8 cellular contexts compared by ENCODE assay signal in the genomic region with DNA sequence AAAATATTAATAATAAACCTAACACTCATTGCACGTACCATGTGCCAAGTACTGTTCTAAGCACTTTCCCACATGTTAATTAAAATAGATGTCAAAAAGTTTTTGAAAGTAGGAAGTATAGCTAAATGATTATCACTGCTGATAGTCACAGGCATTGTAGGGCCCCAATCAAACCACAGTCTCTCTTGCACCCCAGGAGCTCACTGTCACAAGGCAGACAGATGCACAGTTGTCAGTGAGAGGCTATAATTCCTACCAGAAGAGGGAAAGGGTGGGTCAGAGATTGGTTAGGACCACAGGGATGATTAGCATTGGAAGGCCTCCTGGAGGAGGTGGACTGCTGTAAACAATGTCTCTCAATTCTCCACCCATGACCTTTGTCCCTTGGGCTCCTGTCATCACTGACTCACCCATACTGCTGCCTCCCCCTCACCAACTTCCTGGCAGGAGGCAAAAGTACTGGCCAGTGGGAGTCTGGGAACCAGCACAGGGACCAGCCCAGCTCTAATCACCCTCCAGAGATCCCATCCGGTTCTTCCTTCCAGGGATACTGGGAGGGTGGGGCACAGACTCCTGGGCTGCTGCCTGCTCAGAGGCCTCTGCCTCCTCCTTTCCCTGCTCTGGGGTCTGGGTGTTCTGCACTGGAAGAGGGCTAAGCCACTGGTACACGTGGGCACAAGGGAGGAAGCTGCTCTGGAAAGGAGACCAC. TPM values are rescaled to one million over a fixed set of nuclear protein-coding genes. Genes with fewer than 3 reads are reported as not detected.
DNase-seq lines count a peak whose midpoint lies in the region; ATAC-seq and TF ChIP-seq lines count a peak whose summit lies in the region.

No MANE protein-coding gene starts in this region.

- BruUV-seq in Panc1 (replicated peaks; lab: Mats Ljungman, UMichigan), result no TSS peak

- WGBS in lung, 2 donors, result 35 to 55% methylated on average over 3 of the region's 3 CpGs
- 10 to 11% methylated on average over 1 to 3 of the region's 3 CpGs for WGBS in transverse colon (ENCODE audit: low coverage in 1 of 2), 2 donors

- H3K4me3 ChIP-seq in Panc1 (ENCODE audit: low read depth in 2 of 2, low read length in 2 of 2), result peak overlapping the region; percentile 67 to 74
- peak overlapping the region; percentile 81 for H3K4me3 ChIP-seq in coronary artery
- H3K4me3 ChIP-seq in lung, result no peak overlapping the region
- peak overlapping the region in 2 of 4 donors; percentile 10 to 79 for H3K4me3 ChIP-seq in transverse colon

- peaks cover 53% of the 10 kb centered on the region for H3K4me1 Mint-ChIP-seq in activated T-cell treated with anti-CD3 and anti-CD28 coated beads, Interleukin-2, amount 50 U/mL, for 4 hours (ENCODE audit: low read depth)

- in situ Hi-C loops in Panc1 (cut with HindIII; ENCODE audit: low pct_unique_long_range_greater_than_20kb, low sequenced_read_pairs) (no loop called here), transverse colon (cut with MboI; ENCODE audit: low pct_ligation_motif_present in 1 of 4, low pct_unique_long_range_greater_than_20kb in 1 of 4, low sequenced_read_pairs in 3 of 4) (no loop called here)

- POLR2A ChIA-PET in Panc1 (lab: Charles Lee), result interaction anchor here (0.6 to 2.3 kb wide), 3 partner anchors 15 to 213 kb away, joined by 3 to 32 read pairs (median 5); no protein-coding TSS in a partner anchor

- H3K4me3 Mint-ChIP-seq in activated T-cell treated with anti-CD3 and anti-CD28 coated beads, Interleukin-2, amount 50 U/mL, for 4 hours, result peak overlapping the region; percentile 96

- DNase-seq in activated T-cell treated with anti-CD3 and anti-CD28 coated beads, Interleukin-2, amount 50 U/mL, for 4 hours, result no peak
- no peak for DNase-seq in activated T-cell treated with anti-CD3 and anti-CD28 coated beads, Interleukin-2, amount 50 U/mL, for 1 hour
- DNase-seq in Panc1 (ENCODE audit: low read depth, low spot score), result peak; percentile 98
- DNase-seq in coronary artery (ENCODE audit: low spot score), result peak; percentile 97
- DNase-seq in lung (ENCODE audit: low spot score), result peak; percentile 68
- peak; percentile 90 for DNase-seq in transverse colon
- no peak for DNase-seq in DMS114 treated with DMSO at 0.1 percent for 48 hours (lab: John Stamatoyannopoulos, UW; ENCODE audit: unreplicated experiment)

- CTCF ChIA-PET in Panc1 (lab: Charles Lee), result interaction anchor here (0.5 to 7.9 kb wide), 4 partner anchors 17 to 219 kb away, joined by 3 to 207 read pairs (median 4); no protein-coding TSS in a partner anchor

- TF ChIP-seq EP300 in transverse colon (IDR thresholded peaks at IDR 0.05; ENCODE audit: low read depth), result peak; percentile 46

- TF ChIP-seq POLR2A in transverse colon (IDR thresholded peaks at IDR 0.05), result peak; percentile 83

- H3K9me3 Mint-ChIP-seq in activated T-cell treated with anti-CD3 and anti-CD28 coated beads, Interleukin-2, amount 50 U/mL, for 4 hours, result no peaks in the 10 kb centered on the region

- H3K9me3 ChIP-seq in Panc1 (ENCODE audit: control insufficient read depth, insufficient read depth, low read depth, low read length) (no peaks in the 10 kb centered on the region), lung (ENCODE audit: control insufficient read depth in 2 of 2, insufficient read depth in 1 of 2, low read length in 1 of 2) (no peaks in the 10 kb centered on the region), transverse colon (no peaks in the 10 kb centered on the region)

- TF ChIP-seq CTCF in Panc1 (IDR thresholded peaks at IDR 0.05) (no peak), coronary artery (IDR thresholded peaks at IDR 0.05) (no peak), lung (IDR thresholded peaks at IDR 0.05; ENCODE audit: control extremely low read depth, extremely low read depth) (no peak), transverse colon (IDR thresholded peaks at IDR 0.05) (peak in 2 of 5 experiments; percentile 28 to 45)

- H3K36me3 Mint-ChIP-seq in activated T-cell treated with anti-CD3 and anti-CD28 coated beads, Interleukin-2, amount 50 U/mL, for 4 hours (ENCODE audit: insufficient read depth), result no peaks in the 10 kb centered on the region

- H3K27me3 ChIP-seq in Panc1 (ENCODE audit: control insufficient read depth, insufficient read depth, low read length), result no peaks in the 10 kb centered on the region
- no peaks in the 10 kb centered on the region for H3K27me3 ChIP-seq in lung (ENCODE audit: control insufficient read depth, insufficient read depth)
- no peaks in the 10 kb centered on the region for H3K27me3 ChIP-seq in transverse colon

- peaks cover 63% of the 10 kb centered on the region for H3K4me1 ChIP-seq in Panc1 (ENCODE audit: control insufficient read depth, insufficient read depth, low read length)
- H3K4me1 ChIP-seq in lung (ENCODE audit: control insufficient read depth in 2 of 2, insufficient read depth in 2 of 2, low read length in 2 of 2), result peaks cover 0 to 12% of the 10 kb centered on the region in 2 donors
- peaks cover 53 to 69% (median 62%) of the 10 kb centered on the region in 4 donors for H3K4me1 ChIP-seq in transverse colon

- H3K27ac ChIP-seq in Panc1 (ENCODE audit: low read length) (peak overlapping the region; percentile 94), coronary artery (peak overlapping the region; percentile 95 to 96), lung (ENCODE audit: low read depth in 1 of 2, low read length in 1 of 2) (peak overlapping the region; percentile 94 to 97), transverse colon (peak overlapping the region; percentile 96 to 100 (median 99))

- no peak for ATAC-seq in activated T-cell treated with anti-CD3 and anti-CD28 coated beads, Interleukin-2, amount 50 U/mL, for 4 hours
- ATAC-seq in Panc1 (peak; percentile 65), lung (ENCODE audit: insufficient read depth, low FRiP score) (peak; percentile 27), HG03342 (IDR thresholded peaks at IDR 0.05; ENCODE audit: unreplicated experiment) (no peak)

- H3K27me3 Mint-ChIP-seq in activated T-cell treated with anti-CD3 and anti-CD28 coated beads, Interleukin-2, amount 50 U/mL, for 4 hours (ENCODE audit: low read depth), result no peaks in the 10 kb centered on the region

- H3K36me3 ChIP-seq in Panc1 (ENCODE audit: control insufficient read depth, insufficient read depth, low read length) (no peaks in the 10 kb centered on the region), lung (ENCODE audit: control insufficient read depth in 2 of 2, insufficient read depth in 2 of 2, low read length in 2 of 2) (no peaks in the 10 kb centered on the region), transverse colon (no peaks in the 10 kb centered on the region)

- intact Hi-C loops in Panc1 (cut with micrococcal nuclease; ENCODE audit: unreplicated experiment) (no loop called here), transverse colon (cut with DNase I; ENCODE audit: low total_unique reads) (no loop called here)

RNA-seq across cellular contexts. Expression of a gene that starts 1.1 kb away (rescaled TPM):
- total RNA-seq in activated T-cell treated with anti-CD3 and anti-CD28 coated beads, Interleukin-2, amount 50 U/mL, for 4 hours, result 10 to 100 TPM; 16.4 to 23.8 (median 22.0) TPM
- total RNA-seq in Panc1 (2021; ENCODE audit: unreplicated experiment) (78.7 TPM), lung (10 to 100 TPM; 27.4 to 99.6 TPM), transverse colon (100 to 1,000 TPM; 261 to 372 (median 319) TPM)
- polyA plus RNA-seq in Panc1 (2012; ENCODE audit: insufficient read length), result 119 TPM
- 100 to 1,000 TPM; 103 to 183 TPM for polyA plus RNA-seq in lung

RNA-seq across cellular contexts. Expression of a gene that starts 18.9 kb away (rescaled TPM):
- 1 to 10 TPM in 2 of 3 donors, under 1 TPM in 1; 0.56 to 1.5 (median 1.4) TPM for total RNA-seq in activated T-cell treated with anti-CD3 and anti-CD28 coated beads, Interleukin-2, amount 50 U/mL, for 4 hours
- 9.3 TPM for total RNA-seq in Panc1 (2021; ENCODE audit: unreplicated experiment)
- polyA plus RNA-seq in Panc1 (2012; ENCODE audit: insufficient read length), result 9.0 TPM
- total RNA-seq in lung, result 1 to 10 TPM; 3.5 to 9.8 TPM
- 1 to 10 TPM; 7.6 to 10.0 TPM for polyA plus RNA-seq in lung
- 10 to 100 TPM in 1 of 4 donors, 1 to 10 TPM in 3; 1.8 to 46.4 (median 5.8) TPM for total RNA-seq in transverse colon

RNA-seq across cellular contexts. Expression of a gene that starts 37.3 kb away (rescaled TPM):
- 10 to 100 TPM; 36.2 to 40.0 (median 36.2) TPM for total RNA-seq in activated T-cell treated with anti-CD3 and anti-CD28 coated beads, Interleukin-2, amount 50 U/mL, for 4 hours
- total RNA-seq in Panc1 (2021; ENCODE audit: unreplicated experiment) (33.1 TPM), lung (10 to 100 TPM; 19.7 to 35.9 TPM), transverse colon (100 to 1,000 TPM in 2 of 4 donors, 10 to 100 TPM in 2; 37.8 to 470 (median 95.3) TPM)
- 24.4 TPM for polyA plus RNA-seq in Panc1 (2012; ENCODE audit: insufficient read length)
- polyA plus RNA-seq in lung, result 10 to 100 TPM; 14.1 to 22.8 TPM

RNA-seq across cellular contexts. Expression of a gene that starts 47.2 kb away (rescaled TPM):
- total RNA-seq in activated T-cell treated with anti-CD3 and anti-CD28 coated beads, Interleukin-2, amount 50 U/mL, for 4 hours, result 100 to 1,000 TPM; 262 to 265 (median 264) TPM
- total RNA-seq in Panc1 (2021; ENCODE audit: unreplicated experiment) (361 TPM), lung (100 to 1,000 TPM in 1 of 2 donors, 10 to 100 TPM in 1; 87.2 to 175 TPM), transverse colon (100 to 1,000 TPM in 3 of 4 donors, 10 to 100 TPM in 1; 83.0 to 251 (median 163) TPM)
- polyA plus RNA-seq in Panc1 (2012; ENCODE audit: insufficient read length), result 412 TPM
- 100 to 1,000 TPM; 138 to 178 TPM for polyA plus RNA-seq in lung

RNA-seq across cellular contexts. Expression of a gene that starts 49.4 kb away (rescaled TPM):
- 10 to 100 TPM; 63.5 to 90.1 (median 68.5) TPM for total RNA-seq in activated T-cell treated with anti-CD3 and anti-CD28 coated beads, Interleukin-2, amount 50 U/mL, for 4 hours
- total RNA-seq in Panc1 (2021; ENCODE audit: unreplicated experiment), result 0.33 TPM
- 0.68 TPM for polyA plus RNA-seq in Panc1 (2012; ENCODE audit: insufficient read length)
- 10 to 100 TPM in 1 of 2 donors, 1 to 10 TPM in 1; 3.2 to 21.3 TPM for total RNA-seq in lung
- polyA plus RNA-seq in lung, result 10 to 100 TPM; 15.8 to 19.7 TPM
- total RNA-seq in transverse colon, result 10 to 100 TPM in 2 of 4 donors, 1 to 10 TPM in 2; 1.2 to 17.2 (median 7.4) TPM

Comparison
In these comparisons a context has a peak if more than half of its experiments do, and no peak if none do; other contexts are left out.
1. ATAC-seq: peak in Panc1 (single experiment) and lung (single experiment); none in activated T-cell treated with anti-CD3 and anti-CD28 coated beads, Interleukin-2, amount 50 U/mL, for 4 hours (0 of 2) and HG03342 (single experiment).
2. DNase-seq: peak in Panc1 (single experiment), coronary artery (single experiment), lung (single experiment) and transverse colon (single experiment); none in activated T-cell treated with anti-CD3 and anti-CD28 coated beads, Interleukin-2, amount 50 U/mL, for 4 hours (single experiment), activated T-cell treated with anti-CD3 and anti-CD28 coated beads, Interleukin-2, amount 50 U/mL, for 1 hour (single experiment) and DMS114 treated with DMSO at 0.1 percent for 48 hours (single experiment).
3. Peak in every context shown above with its lines, with median percentiles within 50 percentile points of each other: H3K27ac ChIP-seq.